In genomic region chr11:114277637-114278341, GRCh38 we compare ENCODE assay signal across 1 cellular context.
TF ChIP-seq lines count a peak whose summit lies in the region.

No MANE protein-coding gene starts in this region.

TF ChIP-seq in HepG2, 621 proteins besides CTCF, POLR2A, EP300 and RAD21 (continued from another document):
- TF ChIP-seq, protein P1, sequence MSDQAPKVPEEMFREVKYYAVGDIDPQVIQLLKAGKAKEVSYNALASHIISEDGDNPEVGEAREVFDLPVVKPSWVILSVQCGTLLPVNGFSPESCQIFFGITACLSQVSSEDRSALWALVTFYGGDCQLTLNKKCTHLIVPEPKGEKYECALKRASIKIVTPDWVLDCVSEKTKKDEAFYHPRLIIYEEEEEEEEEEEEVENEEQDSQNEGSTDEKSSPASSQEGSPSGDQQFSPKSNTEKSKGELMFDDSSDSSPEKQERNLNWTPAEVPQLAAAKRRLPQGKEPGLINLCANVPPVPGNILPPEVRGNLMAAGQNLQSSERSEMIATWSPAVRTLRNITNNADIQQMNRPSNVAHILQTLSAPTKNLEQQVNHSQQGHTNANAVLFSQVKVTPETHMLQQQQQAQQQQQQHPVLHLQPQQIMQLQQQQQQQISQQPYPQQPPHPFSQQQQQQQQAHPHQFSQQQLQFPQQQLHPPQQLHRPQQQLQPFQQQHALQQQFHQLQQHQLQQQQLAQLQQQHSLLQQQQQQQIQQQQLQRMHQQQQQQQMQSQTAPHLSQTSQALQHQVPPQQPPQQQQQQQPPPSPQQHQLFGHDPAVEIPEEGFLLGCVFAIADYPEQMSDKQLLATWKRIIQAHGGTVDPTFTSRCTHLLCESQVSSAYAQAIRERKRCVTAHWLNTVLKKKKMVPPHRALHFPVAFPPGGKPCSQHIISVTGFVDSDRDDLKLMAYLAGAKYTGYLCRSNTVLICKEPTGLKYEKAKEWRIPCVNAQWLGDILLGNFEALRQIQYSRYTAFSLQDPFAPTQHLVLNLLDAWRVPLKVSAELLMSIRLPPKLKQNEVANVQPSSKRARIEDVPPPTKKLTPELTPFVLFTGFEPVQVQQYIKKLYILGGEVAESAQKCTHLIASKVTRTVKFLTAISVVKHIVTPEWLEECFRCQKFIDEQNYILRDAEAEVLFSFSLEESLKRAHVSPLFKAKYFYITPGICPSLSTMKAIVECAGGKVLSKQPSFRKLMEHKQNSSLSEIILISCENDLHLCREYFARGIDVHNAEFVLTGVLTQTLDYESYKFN (CRISPR knock-in tag; conservative IDR thresholded peaks at IDR 0.05) = peak; percentile 44; the same call in 1 of the 2 replicates
TF ChIP-seq in HepG2: peak in this region for 3.
